In the genomic region with DNA sequence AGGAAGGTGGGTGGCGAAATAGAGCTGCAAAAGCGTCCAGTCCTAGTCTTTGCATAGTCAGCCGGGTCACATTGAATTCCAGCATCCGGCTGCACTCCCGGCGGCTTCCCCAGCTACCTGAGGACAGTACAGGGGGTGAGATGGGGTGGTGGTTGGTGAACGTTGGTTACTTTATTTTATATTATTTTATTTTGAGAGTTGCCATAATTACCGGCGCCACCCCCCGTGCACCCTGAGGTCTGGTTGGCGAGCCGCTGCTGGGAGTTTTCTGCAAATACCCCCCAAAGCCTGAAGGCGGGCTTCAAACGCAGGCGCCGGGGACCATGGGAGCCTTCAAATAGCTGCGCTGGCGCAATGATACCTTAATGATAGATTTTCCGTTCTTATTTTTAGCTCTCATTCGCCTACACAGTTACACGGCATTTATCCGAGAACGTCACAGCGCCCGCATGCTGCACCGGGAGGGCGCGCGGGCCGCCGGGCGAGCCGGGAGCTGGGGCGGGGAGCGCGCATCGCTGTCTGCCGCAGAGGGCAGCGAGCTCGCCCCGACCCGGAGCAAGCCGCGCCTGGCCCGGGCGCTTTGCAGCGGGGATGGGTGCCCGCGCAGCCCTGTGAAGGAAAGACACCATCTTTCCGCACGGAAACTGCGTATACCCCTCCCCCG, we compare ENCODE assay signal across 10 cellular contexts. TPM values are rescaled to one million over a fixed set of nuclear protein-coding genes. Genes with fewer than 3 reads are reported as not detected.
DNase-seq lines count a peak whose midpoint lies in the region; ATAC-seq, FAIRE-seq and TF ChIP-seq lines count a peak whose summit lies in the region.
"Had no signal": no experiment of that assay in that cellular context is flagged by ENCODE, and none has a peak within 500 bp of the region (broad histone marks: within the 10 kb centered on the region; RNA-seq: fewer than 3 reads in every experiment).

No MANE protein-coding gene starts in this region.

- peak overlapping the region; percentile 39 for H3K4me3 ChIP-seq in OCI-LY1 (ENCODE audit: low read depth, low read length, poor library complexity, severe bottlenecking)

- no peak for TF ChIP-seq CTCF in OCI-LY1 (IDR thresholded peaks at IDR 0.05; ENCODE audit: low read length)
- no peak for TF ChIP-seq CTCF in foreskin keratinocyte (conservative IDR thresholded peaks at IDR 0.05)

- H3K4me2 ChIP-seq in OCI-LY1 (ENCODE audit: low read length), result peak overlapping the region; percentile 49
- H3K4me2 ChIP-seq: KMS-11 had no signal

- H3K4me1 ChIP-seq in OCI-LY1 (ENCODE audit: insufficient read depth, low read length, severe bottlenecking) (peaks cover 6% of the 10 kb centered on the region), foreskin keratinocyte (no peaks in the 10 kb centered on the region)

- H3K9ac ChIP-seq in OCI-LY1 (ENCODE audit: low read length), result no peak overlapping the region
- H3K9ac ChIP-seq: KMS-11 had no signal

- no peak overlapping the region for H2AFZ ChIP-seq in OCI-LY1 (ENCODE audit: low read length)

- no peaks in the 10 kb centered on the region for H4K20me1 ChIP-seq in OCI-LY1 (ENCODE audit: insufficient read depth, low read length)

- TF ChIP-seq POLR2A in GM12892 (IDR thresholded peaks at IDR 0.05; ENCODE audit: low read depth, low read length), result no peak

- H3K27me3 ChIP-seq in OCI-LY1 (ENCODE audit: insufficient read depth, low read length), result 0 out of 2 replicates have a peak, but pooled peaks cover 3% of the 10 kb centered on the region
- peaks cover 84% of the 10 kb centered on the region for H3K27me3 ChIP-seq in foreskin keratinocyte

- H3K9me3 ChIP-seq in OCI-LY1 (ENCODE audit: low read length), result no peaks in the 10 kb centered on the region

- no peaks in the 10 kb centered on the region for H3K9me2 ChIP-seq in OCI-LY1 (ENCODE audit: low read depth, low read length)

- H3K36me3 ChIP-seq in OCI-LY1 (ENCODE audit: insufficient read depth, low read length), result no peaks in the 10 kb centered on the region

- no peak for FAIRE-seq in GM12892 (lab: Jason Lieb, UNC)

- H3K27ac ChIP-seq in OCI-LY1 (ENCODE audit: low read depth, low read length, poor library complexity, severe bottlenecking) (no peak overlapping the region), foreskin keratinocyte (no peak overlapping the region)
- H3K27ac ChIP-seq: 22Rv1, KMS-11 had no signal

- H3K79me2 ChIP-seq in OCI-LY1 (ENCODE audit: insufficient read depth, low read length), result no peaks in the 10 kb centered on the region

- peak; percentile 38 for ATAC-seq in foreskin keratinocyte

- DNase-seq in DMS53 (lab: John Stamatoyannopoulos, UW) (peak; percentile 43), DMS53 treated with DMSO at 0.1 percent for 48 hours (lab: John Stamatoyannopoulos, UW; ENCODE audit: unreplicated experiment) (no peak), foreskin keratinocyte (peak; percentile 16 to 28), NCI-H1930 (lab: John Stamatoyannopoulos, UW) (no peak), GM12892 (ENCODE audit: insufficient read length) (no peak), GDM1 (lab: John Stamatoyannopoulos, UW) (no peak)
- peak; percentile 61 for DNase-seq in stimulated activated CD4-positive, alpha-beta T cell treated with anti-CD3 and anti-CD28 coated beads, Interleukin-15, amount 100 ng/mL, for 24 hours

- no peaks in the 10 kb centered on the region for H3F3A ChIP-seq in OCI-LY1 (ENCODE audit: insufficient read depth, low read length)

RNA-seq across cellular contexts. Expression of gene RASGRF1, which starts 0.8 kb away (rescaled TPM):
- total RNA-seq in foreskin keratinocyte, result 0.24 and 0.53 TPM in 2 replicates
- polyA plus RNA-seq in foreskin keratinocyte, result 0.16 and 0.56 TPM in 2 replicates
- polyA plus RNA-seq in GM12892 (2012; ENCODE audit: missing spikeins), result 4.3 TPM

Comparison
In these comparisons a context has a peak if more than half of its experiments do, and no peak if none do; other contexts are left out.
1. DNase-seq: peak in DMS53 (single experiment), foreskin keratinocyte (2 of 2) and stimulated activated CD4-positive, alpha-beta T cell treated with anti-CD3 and anti-CD28 coated beads, Interleukin-15, amount 100 ng/mL, for 24 hours (single experiment); none in DMS53 treated with DMSO at 0.1 percent for 48 hours (single experiment), NCI-H1930 (0 of 2), GM12892 (single experiment) and GDM1 (single experiment).